Comparison of ENCODE assay signal across 19 cellular contexts in genomic region chr1:172268237-172268636, GRCh38.
"Had no signal": no experiment of that assay in that cellular context is flagged by ENCODE, and none has a peak within 500 bp of the region (broad histone marks: within the 10 kb centered on the region; RNA-seq: fewer than 3 reads in every experiment).

No MANE protein-coding gene starts in this region.

- ATAC-seq: activated T-helper 17 cell treated with anti-CD3 and anti-CD28 coated beads, Interleukin-2, amount 50 U/mL, for 72 hours; left cardiac atrium; stimulated activated naive CD8-positive, alpha-beta T cell treated with anti-CD3 and anti-CD28 coated beads, Interleukin-15, Interleukin-2, amounts not matched to agents 100 U/mL and 50 U/mL, for 24 hours had no signal

- H3K4me1 Mint-ChIP-seq: central memory CD8-positive, alpha-beta T cell had no signal

- H3K27ac ChIP-seq: brain microvascular endothelial cell had no signal

- H3K27ac Mint-ChIP-seq: activated B cell treated with CpG ODN at 0.5 μM for 24 hours; activated CD4-positive, alpha-beta memory T cell treated with anti-CD3 and anti-CD28 coated beads, Interleukin-2, amount 10 ng/mL, durations not matched to agents 7 days and 5 days; activated naive CD4-positive, alpha-beta T cell treated with anti-CD3 and anti-CD28 coated beads for 36 hours; activated T-helper 17 cell treated with anti-CD3 and anti-CD28 coated beads, Interleukin-2, amount 50 U/mL, for 72 hours had no signal

- H3K27me3 Mint-ChIP-seq: activated B cell treated with CpG ODN at 0.5 μM for 24 hours; activated CD4-positive, alpha-beta memory T cell treated with anti-CD3 and anti-CD28 coated beads, Interleukin-2, amount 10 ng/mL, durations not matched to agents 7 days and 5 days; activated T-helper 17 cell treated with anti-CD3 and anti-CD28 coated beads, Interleukin-2, amount 50 U/mL, for 72 hours; central memory CD8-positive, alpha-beta T cell had no signal

- H3K9me3 ChIP-seq: lower lobe of right lung, tibial nerve had no signal

- DNase-seq: activated B cell treated with CpG ODN at 0.5 μM for 24 hours; activated CD4-positive, alpha-beta memory T cell treated with anti-CD3 and anti-CD28 coated beads, Interleukin-2, amount 10 ng/mL, durations not matched to agents 7 days and 5 days; activated CD4-positive, alpha-beta T cell treated with anti-CD3 and anti-CD28 coated beads for 4 hours; activated naive CD4-positive, alpha-beta T cell treated with anti-CD3 and anti-CD28 coated beads for 36 hours; activated T-cell treated with anti-CD3 and anti-CD28 coated beads, Interleukin-2, amount 50 U/mL, for 1 hour; anterior cingulate cortex; brain microvascular endothelial cell; cortex of kidney; erythroblast; left cardiac atrium; lower lobe of right lung; midbrain; occipital lobe; stimulated activated naive CD8-positive, alpha-beta T cell treated with anti-CD3 and anti-CD28 coated beads, Interleukin-15, Interleukin-2, amounts not matched to agents 100 U/mL and 50 U/mL, for 24 hours; substantia nigra; SW 1271 had no signal

- H3K9me3 Mint-ChIP-seq: activated naive CD4-positive, alpha-beta T cell treated with anti-CD3 and anti-CD28 coated beads for 36 hours; activated T-helper 17 cell treated with anti-CD3 and anti-CD28 coated beads, Interleukin-2, amount 50 U/mL, for 72 hours; central memory CD8-positive, alpha-beta T cell had no signal

- H3K27me3 ChIP-seq: brain microvascular endothelial cell, tibial nerve had no signal

- H3K4me3 Mint-ChIP-seq: activated B cell treated with CpG ODN at 0.5 μM for 24 hours; activated CD4-positive, alpha-beta memory T cell treated with anti-CD3 and anti-CD28 coated beads, Interleukin-2, amount 10 ng/mL, durations not matched to agents 7 days and 5 days; activated naive CD4-positive, alpha-beta T cell treated with anti-CD3 and anti-CD28 coated beads for 36 hours; activated T-helper 17 cell treated with anti-CD3 and anti-CD28 coated beads, Interleukin-2, amount 50 U/mL, for 72 hours; central memory CD8-positive, alpha-beta T cell had no signal

- H3K4me3 ChIP-seq: lower lobe of right lung, tibial nerve had no signal

- H3K36me3 ChIP-seq: brain microvascular endothelial cell, lower lobe of right lung, tibial nerve had no signal
